In genomic region chr16:67873435-67874146, GRCh38 we compare ENCODE assay signal across 1 cellular context.
TF ChIP-seq lines count a peak whose summit lies in the region.

No MANE protein-coding gene starts in this region.

TF ChIP-seq in IMR-90, 13 proteins besides CTCF, POLR2A, EP300 and RAD21 (continued from another document):
- TF ChIP-seq ELK1 (IDR thresholded peaks at IDR 0.05; ENCODE audit: borderline replicate concordance, low read depth, low read length) (no peak), USF2 (IDR thresholded peaks at IDR 0.05; ENCODE audit: low read depth, low read length) (no peak), CHD1 (IDR thresholded peaks at IDR 0.05; ENCODE audit: low read depth, low read length) (no peak), MAZ (IDR thresholded peaks at IDR 0.05; ENCODE audit: borderline replicate concordance, low read depth, low read length) (no peak), RCOR1 (IDR thresholded peaks at IDR 0.05; ENCODE audit: insufficient replicate concordance, low read length) (no peak), RFX5 (IDR thresholded peaks at IDR 0.05; ENCODE audit: low read depth, low read length) (no peak), MXI1 (IDR thresholded peaks at IDR 0.05; ENCODE audit: borderline replicate concordance, low read depth, low read length) (no peak), CEBPB (IDR thresholded peaks at IDR 0.05; ENCODE audit: low read depth, low read length) (no peak), MAFK (IDR thresholded peaks at IDR 0.05; ENCODE audit: low read depth, low read length) (no peak), BHLHE40 (IDR thresholded peaks at IDR 0.05; ENCODE audit: low read depth, low read length) (no peak)
